In the genomic region with DNA sequence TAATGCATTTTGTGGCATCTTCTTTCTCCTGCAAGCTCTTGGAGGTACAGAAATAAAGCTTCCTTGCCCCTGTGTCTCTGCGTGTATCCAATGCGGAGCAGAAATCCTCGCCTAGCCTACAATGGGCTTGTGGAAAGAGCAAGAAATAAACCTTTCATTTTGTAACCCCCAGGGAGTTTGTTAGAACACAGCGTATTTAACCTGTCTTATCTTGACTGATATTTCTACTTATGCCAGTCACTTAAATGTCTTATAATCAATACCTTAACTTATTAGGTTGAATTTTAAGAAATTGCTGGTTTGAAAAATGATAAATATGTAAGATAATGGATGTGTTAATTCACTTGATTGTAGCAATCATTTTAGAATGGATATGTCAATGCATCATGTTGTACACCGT, we compare ENCODE assay signal across 24 cellular contexts.
"Had no signal": no experiment of that assay in that cellular context is flagged by ENCODE, and none has a peak within 500 bp of the region (broad histone marks: within the 10 kb centered on the region; RNA-seq: fewer than 3 reads in every experiment).

No MANE protein-coding gene starts in this region.

- H3K4me1 Mint-ChIP-seq: activated CD4-positive, alpha-beta T cell treated with anti-CD3 and anti-CD28 coated beads, Interleukin-2, amount 10 ng/mL, durations not matched to agents 24 days and 14 days; activated CD8-positive, alpha-beta memory T cell treated with anti-CD3 and anti-CD28 coated beads, Interleukin-2, amount 10 ng/mL, durations not matched to agents 7 days and 5 days; activated naive CD4-positive, alpha-beta T cell treated with anti-CD3 and anti-CD28 coated beads, Interleukin-2, amount 50 U/mL, for 24 hours; activated naive CD8-positive, alpha-beta T cell treated with anti-CD3 and anti-CD28 coated beads, Interleukin-2, amount 50 U/mL, for 24 hours had no signal

- H3K9me3 ChIP-seq: Peyer's patch had no signal

- H3K4me3 ChIP-seq: MG63, Peyer's patch had no signal

- H3K9ac ChIP-seq: KMS-11 had no signal

- H3K27ac ChIP-seq: KMS-11, RWPE1 had no signal

- H3K4me1 ChIP-seq: Peyer's patch had no signal

- H3K36me3 Mint-ChIP-seq: activated CD8-positive, alpha-beta memory T cell treated with anti-CD3 and anti-CD28 coated beads, Interleukin-2, amount 10 ng/mL, durations not matched to agents 7 days and 5 days; activated naive CD4-positive, alpha-beta T cell treated with anti-CD3 and anti-CD28 coated beads, Interleukin-2, amount 50 U/mL, for 24 hours had no signal

- H3K27me3 Mint-ChIP-seq: activated CD4-positive, alpha-beta T cell treated with anti-CD3 and anti-CD28 coated beads, Interleukin-2, amount 10 ng/mL, durations not matched to agents 24 days and 14 days; activated CD8-positive, alpha-beta memory T cell treated with anti-CD3 and anti-CD28 coated beads, Interleukin-2, amount 10 ng/mL, durations not matched to agents 7 days and 5 days; activated naive CD4-positive, alpha-beta T cell treated with anti-CD3 and anti-CD28 coated beads, Interleukin-2, amount 50 U/mL, for 24 hours; activated naive CD8-positive, alpha-beta T cell treated with anti-CD3 and anti-CD28 coated beads, Interleukin-2, amount 50 U/mL, for 24 hours; activated T-cell treated with anti-CD3 and anti-CD28 coated beads, Interleukin-2, amount 50 U/mL, for 24 hours had no signal

- H3K27ac Mint-ChIP-seq: activated CD4-positive, alpha-beta T cell treated with anti-CD3 and anti-CD28 coated beads, Interleukin-2, amount 10 ng/mL, durations not matched to agents 24 days and 14 days; activated CD8-positive, alpha-beta memory T cell treated with anti-CD3 and anti-CD28 coated beads, Interleukin-2, amount 10 ng/mL, durations not matched to agents 7 days and 5 days; activated naive CD4-positive, alpha-beta T cell treated with anti-CD3 and anti-CD28 coated beads, Interleukin-2, amount 50 U/mL, for 24 hours; activated naive CD8-positive, alpha-beta T cell treated with anti-CD3 and anti-CD28 coated beads, Interleukin-2, amount 50 U/mL, for 24 hours; activated T-cell treated with anti-CD3 and anti-CD28 coated beads, Interleukin-2, amount 50 U/mL, for 24 hours; activated T-helper 1 cell treated with anti-CD3 and anti-CD28 coated beads, Interleukin-12 subunit alpha, Interleukin-12 subunit beta, Interleukin-2, Interleukin-4 antibody, amounts not matched to agents 30 ng/mL and 10 ng/mL and 1 ng/mL, durations not matched to agents 14 hours and 24 hours and 36 hours; T-helper 1 cell treated with Interleukin-12 subunit alpha and Interleukin-12 subunit beta and Interleukin-4 antibody, amounts not matched to agents 30 μg/mL and 1 μg/mL, for 36 hours had no signal

- H3K4me2 ChIP-seq: KMS-11 had no signal

- H3K36me3 ChIP-seq: MG63, Peyer's patch had no signal

- H3K4me3 Mint-ChIP-seq: activated CD4-positive, alpha-beta T cell treated with anti-CD3 and anti-CD28 coated beads, Interleukin-2, amount 10 ng/mL, durations not matched to agents 24 days and 14 days; activated CD8-positive, alpha-beta memory T cell treated with anti-CD3 and anti-CD28 coated beads, Interleukin-2, amount 10 ng/mL, durations not matched to agents 7 days and 5 days; activated naive CD4-positive, alpha-beta T cell treated with anti-CD3 and anti-CD28 coated beads, Interleukin-2, amount 50 U/mL, for 24 hours; activated naive CD8-positive, alpha-beta T cell treated with anti-CD3 and anti-CD28 coated beads, Interleukin-2, amount 50 U/mL, for 24 hours; activated T-cell treated with anti-CD3 and anti-CD28 coated beads, Interleukin-2, amount 50 U/mL, for 24 hours; activated T-helper 1 cell treated with anti-CD3 and anti-CD28 coated beads, Interleukin-12 subunit alpha, Interleukin-12 subunit beta, Interleukin-2, Interleukin-4 antibody, amounts not matched to agents 30 ng/mL and 10 ng/mL and 1 ng/mL, durations not matched to agents 14 hours and 24 hours and 36 hours; T-helper 1 cell treated with Interleukin-12 subunit alpha and Interleukin-12 subunit beta and Interleukin-4 antibody, amounts not matched to agents 30 μg/mL and 1 μg/mL, for 36 hours had no signal

- H3K9me3 Mint-ChIP-seq: activated naive CD8-positive, alpha-beta T cell treated with anti-CD3 and anti-CD28 coated beads, Interleukin-2, amount 50 U/mL, for 24 hours; activated T-helper 1 cell treated with anti-CD3 and anti-CD28 coated beads, Interleukin-12 subunit alpha, Interleukin-12 subunit beta, Interleukin-2, Interleukin-4 antibody, amounts not matched to agents 30 ng/mL and 10 ng/mL and 1 ng/mL, durations not matched to agents 14 hours and 24 hours and 36 hours; T-helper 1 cell treated with Interleukin-12 subunit alpha and Interleukin-12 subunit beta and Interleukin-4 antibody, amounts not matched to agents 30 μg/mL and 1 μg/mL, for 36 hours had no signal

- DNase-seq: activated CD4-positive, alpha-beta T cell treated with anti-CD3 and anti-CD28 coated beads, Interleukin-2, amount 10 ng/mL, durations not matched to agents 24 days and 14 days; activated CD4-positive, alpha-beta T cell treated with anti-CD3 and anti-CD28 coated beads, Interleukin-2, amount 50 U/mL, for 48 hours; activated CD4-positive, CD25-positive, alpha-beta regulatory T cell treated with anti-CD3 and anti-CD28 coated beads, Interleukin-2, amount 50 U/mL, for 72 hours; activated CD8-positive, alpha-beta memory T cell treated with anti-CD3 and anti-CD28 coated beads, Interleukin-2, amount 10 ng/mL, durations not matched to agents 7 days and 5 days; activated effector memory CD4-positive, alpha-beta T cell treated with Interleukin-2 at 50 U/mL for 16 hours; activated naive CD4-positive, alpha-beta T cell; activated naive CD8-positive, alpha-beta T cell treated with anti-CD3 and anti-CD28 coated beads, Interleukin-2, amount 50 U/mL, for 24 hours; activated T-cell treated with anti-CD3 and anti-CD28 coated beads, Interleukin-2, amount 50 U/mL, for 24 hours; MG63; MV-4-11; NCI-H1092 treated with DMSO at 0.1 percent for 48 hours; NCI-H1417 treated with DMSO at 0.1 percent for 48 hours; NCI-H1694; NCI-H2029; NCI-H345; NCI-H510A; NCI-H526 treated with DMSO at 0.1 percent for 48 hours; Peyer's patch; SHP77 treated with DMSO at 0.1 percent for 48 hours had no signal

- H3K27me3 ChIP-seq: MG63, Peyer's patch had no signal

- ATAC-seq: activated CD8-positive, alpha-beta memory T cell treated with anti-CD3 and anti-CD28 coated beads, Interleukin-2, amount 10 ng/mL, durations not matched to agents 7 days and 5 days; activated naive CD8-positive, alpha-beta T cell treated with anti-CD3 and anti-CD28 coated beads, Interleukin-2, amount 50 U/mL, for 24 hours had no signal
